In the genomic region with DNA sequence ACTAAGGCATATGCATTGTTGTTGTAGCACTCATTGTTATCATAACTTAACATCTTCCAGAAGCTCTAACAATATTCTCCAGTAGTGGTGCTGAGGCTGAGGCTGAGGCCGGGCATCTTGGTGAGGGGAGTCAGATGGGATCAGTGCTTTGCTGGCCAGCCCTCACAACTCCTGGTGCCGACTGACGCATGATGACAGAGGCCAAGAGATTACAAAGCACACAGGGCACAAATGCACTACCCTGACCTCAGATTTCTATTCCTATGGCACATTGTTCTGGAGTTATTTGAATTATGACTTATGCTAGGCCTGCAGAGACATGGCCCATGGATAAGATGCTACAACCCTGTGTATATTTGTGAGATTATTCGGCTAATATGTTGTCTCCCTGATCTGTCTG, we compare ENCODE assay signal across 16 cellular contexts. TPM values are rescaled to one million over a fixed set of nuclear protein-coding genes. Genes with fewer than 3 reads are reported as not detected.
DNase-seq lines count a peak whose midpoint lies in the region; ATAC-seq and TF ChIP-seq lines count a peak whose summit lies in the region.
"Had no signal": no experiment of that assay in that cellular context is flagged by ENCODE, and none has a peak within 500 bp of the region (broad histone marks: within the 10 kb centered on the region; RNA-seq: fewer than 3 reads in every experiment).

No MANE protein-coding gene starts in this region.

- intact Hi-C loops in heart right ventricle (cut with DNase I) = no loop called here

- H3K27me3 Mint-ChIP-seq in nephron progenitor cell (ENCODE audit: low read depth, poor library complexity) (no peaks in the 10 kb centered on the region), HFFc6 (ENCODE audit: insufficient read depth) (peaks cover 10% of the 10 kb centered on the region)

- H3K4me3 Mint-ChIP-seq in nephron progenitor cell (no peak overlapping the region), HFFc6 (no peak overlapping the region)
- H3K4me3 Mint-ChIP-seq: CD4-positive, alpha-beta memory T cell; H9 had no signal

- H3K36me3 Mint-ChIP-seq in nephron progenitor cell (ENCODE audit: low read depth) = no peaks in the 10 kb centered on the region
- H3K36me3 Mint-ChIP-seq in HFFc6 (ENCODE audit: low read depth) = no peaks in the 10 kb centered on the region
- H3K36me3 Mint-ChIP-seq: CD4-positive, alpha-beta memory T cell had no signal

- no peaks in the 10 kb centered on the region for H3K4me1 Mint-ChIP-seq in nephron progenitor cell
- no peaks in the 10 kb centered on the region for H3K4me1 Mint-ChIP-seq in HFFc6 (ENCODE audit: low read depth)
- H3K4me1 Mint-ChIP-seq: CD4-positive, alpha-beta memory T cell had no signal

- 50 to 53% methylated on average over 4 of the region's 4 CpGs for WGBS in heart right ventricle, 2 donors

- no peak for TF ChIP-seq CTCF in heart right ventricle (IDR thresholded peaks at IDR 0.05)
- TF ChIP-seq CTCF in right atrium auricular region (IDR thresholded peaks at IDR 0.05) = no peak
- TF ChIP-seq CTCF in nephron progenitor cell (IDR thresholded peaks at IDR 0.05) = no peak
- TF ChIP-seq CTCF in retinal pigment epithelial cell (conservative IDR thresholded peaks at IDR 0.05; ENCODE audit: low read depth, low read length) = no peak
- TF ChIP-seq CTCF in HFFc6 (IDR thresholded peaks at IDR 0.05) = no peak

- H3K27ac Mint-ChIP-seq in nephron progenitor cell = peak overlapping the region; percentile 23
- H3K27ac Mint-ChIP-seq in HFFc6 = no peak overlapping the region
- H3K27ac Mint-ChIP-seq: CD4-positive, alpha-beta memory T cell; H9 had no signal

- H3K27ac ChIP-seq in heart right ventricle (no peak overlapping the region), right atrium auricular region (no peak overlapping the region)
- H3K27ac ChIP-seq: C4-2B had no signal

- H3K4me3 ChIP-seq in heart right ventricle (no peak overlapping the region), right atrium auricular region (no peak overlapping the region), retinal pigment epithelial cell (ENCODE audit: low read length) (no peak overlapping the region)
- H3K4me3 ChIP-seq: GM12878 had no signal

- H3K4me1 ChIP-seq in heart right ventricle = no peaks in the 10 kb centered on the region
- no peaks in the 10 kb centered on the region for H3K4me1 ChIP-seq in right atrium auricular region

- H3K9me3 ChIP-seq in heart right ventricle = peaks cover 0 to 5% (median 0%) of the 10 kb centered on the region in 11 donors
- H3K9me3 ChIP-seq in right atrium auricular region = no peaks in the 10 kb centered on the region

- ATAC-seq in heart right ventricle (peak in 5 of 8 donors; percentile 25 to 81 (median 66)), HG03457 (IDR thresholded peaks at IDR 0.05; ENCODE audit: unreplicated experiment) (no peak)
- ATAC-seq: GM12878 had no signal

- H3K27me3 ChIP-seq in heart right ventricle (no peaks in the 10 kb centered on the region), right atrium auricular region (no peaks in the 10 kb centered on the region)

- no peak for DNase-seq in heart right ventricle
- DNase-seq in right atrium auricular region (ENCODE audit: low spot score) = no peak
- DNase-seq in nephron progenitor cell = no peak
- peak; percentile 4 for DNase-seq in retinal pigment epithelial cell (ENCODE audit: low read depth)
- DNase-seq in HFFc6 = no peak
- DNase-seq: AML-193; Calu3; CD4-positive, alpha-beta memory T cell; DMS53; DND-41; EL; H9 had no signal

- H3K36me3 ChIP-seq in heart right ventricle (no peaks in the 10 kb centered on the region), right atrium auricular region (no peaks in the 10 kb centered on the region)

- H3K9me3 Mint-ChIP-seq in nephron progenitor cell (peaks cover 15% of the 10 kb centered on the region), HFFc6 (no peaks in the 10 kb centered on the region)

RNA-seq across cellular contexts. Expression of gene IGSF5, which starts 8.3 kb away (rescaled TPM):
- total RNA-seq in heart right ventricle (1 to 10 TPM; 3.0 to 6.2 (median 5.1) TPM), right atrium auricular region (1 to 10 TPM; 2.9 to 4.3 TPM)
- polyA plus RNA-seq in heart right ventricle = 1 to 10 TPM; 1.2 to 1.7 TPM
- total RNA-seq in HFFc6 (2021; fragmentation: NEBNext Ultra II Directional; extraction: Animal tissue kit (Norgen Biotek cat#: 25700)) = not detected
- total RNA-seq: CD4-positive, alpha-beta memory T cell; GM12878 had no signal
- polyA plus RNA-seq: BJ; CD4-positive, alpha-beta memory T cell; GM12878 had no signal
